In genomic region chr11:68030318-68031135, GRCh38 we compare ENCODE assay signal across 8 cellular contexts. TPM values are rescaled to one million over a fixed set of nuclear protein-coding genes. Genes with fewer than 3 reads are reported as not detected.
A peak's percentile ranks its signal among the peaks of the same experiment; 100 is the strongest.
DNase-seq lines count a peak whose midpoint lies in the region; ATAC-seq and TF ChIP-seq lines count a peak whose summit lies in the region.

NDUFS8 (plus strand) TSS chr11:68030681; CDS start chr11:68032152, 1,471 bp downstream.

- H3K4me3 ChIP-seq in KMS-11 (IDR thresholded peaks at IDR 0.05; ENCODE audit: insufficient read depth, low read depth, low read length): no peak within 1 kb of the TSS
- H3K4me3 ChIP-seq in Peyer's patch: peak within 1 kb of the TSS; percentile 60 to 89 (median 84)
- H3K4me3 ChIP-seq in muscle layer of colon (ENCODE audit: low read depth in 1 of 2, low read length in 2 of 2): peak within 1 kb of the TSS; percentile 54 to 99

- peak within 1 kb of the TSS; percentile 56 for H2AFZ ChIP-seq in KMS-11 (ENCODE audit: low read depth)

- H3K4me1 ChIP-seq in KMS-11 (ENCODE audit: low read depth, poor library complexity, severe bottlenecking) (peaks cover 10% of the 10 kb centered on the region), Peyer's patch (peaks cover 5 to 21% (median 7%) of the 10 kb centered on the region in 4 donors), muscle layer of colon (ENCODE audit: insufficient read depth, low read length) (peaks cover 27% of the 10 kb centered on the region)

- H4K20me1 ChIP-seq in KMS-11 (ENCODE audit: insufficient read depth): no peaks in the 10 kb centered on the region

- TF ChIP-seq CTCF in KMS-11 (conservative IDR thresholded peaks at IDR 0.05; ENCODE audit: low read depth, low read length): no peak
- no peak for TF ChIP-seq CTCF in Peyer's patch (IDR thresholded peaks at IDR 0.05)

- peak within 1 kb of the TSS; percentile 91 for H3K4me2 ChIP-seq in KMS-11

- H3K9ac ChIP-seq in KMS-11 (peak within 1 kb of the TSS; percentile 69; the same call in 1 of the 2 replicates), muscle layer of colon (ENCODE audit: low read length) (peak within 1 kb of the TSS; percentile 99)

- H3K27ac ChIP-seq in KMS-11 (peak within 1 kb of the TSS; percentile 47), Peyer's patch (peak within 1 kb of the TSS; percentile 75 to 96 (median 86)), muscle layer of colon (ENCODE audit: low read depth, low read length) (peak within 1 kb of the TSS; percentile 70)

- H3K27me3 ChIP-seq in KMS-11 (ENCODE audit: insufficient read depth, low read depth) (no peaks in the 10 kb centered on the region), Peyer's patch (no peaks in the 10 kb centered on the region), muscle layer of colon (ENCODE audit: control insufficient read depth in 1 of 2, insufficient read depth in 2 of 2, low read length in 2 of 2) (no peaks in the 10 kb centered on the region)

- no peaks in the 10 kb centered on the region for H3K36me3 ChIP-seq in KMS-11 (ENCODE audit: insufficient read depth)
- peaks cover 0 to 31% (median 0%) of the 10 kb centered on the region in 3 donors for H3K36me3 ChIP-seq in Peyer's patch
- H3K36me3 ChIP-seq in muscle layer of colon (ENCODE audit: insufficient read depth, low read length): peaks cover 24% of the 10 kb centered on the region

- ATAC-seq in GM21737 (IDR thresholded peaks at IDR 0.05; ENCODE audit: unreplicated experiment) (peak; percentile 85), esophagus mucosa (peak; percentile 94)

- peaks cover 14% of the 10 kb centered on the region; the same call in 1 of the 2 replicates for H3K79me2 ChIP-seq in KMS-11 (ENCODE audit: insufficient read depth, low read depth)

- H3K9me3 ChIP-seq in Peyer's patch: no peaks in the 10 kb centered on the region
- no peaks in the 10 kb centered on the region for H3K9me3 ChIP-seq in muscle layer of colon (ENCODE audit: low read length)

- peak; percentile 50 to 73 for TF ChIP-seq POLR2A in Peyer's patch (IDR thresholded peaks at IDR 0.05)

- peak; percentile 100 for DNase-seq in DMS53 treated with DMSO at 0.1 percent for 48 hours (lab: John Stamatoyannopoulos, UW; ENCODE audit: unreplicated experiment)
- peak; percentile 95 to 99 (median 98) for DNase-seq in Peyer's patch
- peak; percentile 97 to 98 for DNase-seq in activated T-cell treated with anti-CD3 and anti-CD28 coated beads, Interleukin-2, amount 50 U/mL, for 48 hours
- peak; percentile 99 for DNase-seq in stimulated activated CD8-positive, alpha-beta memory T cell treated with anti-CD3 and anti-CD28 coated beads, Interleukin-7, amount 100 ng/mL, for 24 hours (ENCODE audit: low read depth)

RNA-seq across cellular contexts. Expression of gene NDUFS8, which starts in this region (rescaled TPM):
- total RNA-seq in Peyer's patch (100 to 1,000 TPM; 153 to 195 (median 162) TPM), esophagus mucosa (128 TPM)
